Comparison of ENCODE assay signal across 3 cellular contexts in genomic region chr22:24752091-24752623, GRCh38.
A peak's percentile ranks its signal among the peaks of the same experiment; 100 is the strongest.
TF ChIP-seq lines count a peak whose summit lies in the region.

No MANE protein-coding gene starts in this region.

TF ChIP-seq in GM23338, 12 proteins besides CTCF, POLR2A, EP300 and RAD21:
- no peak for TF ChIP-seq ETS1 (IDR thresholded peaks at IDR 0.05)
- TF ChIP-seq ZNF462 (CRISPR knock-in tag; IDR thresholded peaks at IDR 0.05): no peak

TF ChIP-seq in HCT116, 20 proteins besides CTCF, POLR2A, EP300 and RAD21:
- TF ChIP-seq ZFX (IDR thresholded peaks at IDR 0.05) (no peak), EZH2phosphoT487 (IDR thresholded peaks at IDR 0.05; ENCODE audit: borderline replicate concordance) (0 out of 2 replicates have a peak, but pooled peaks have one; percentile 25)

TF ChIP-seq in H1, 55 proteins besides CTCF, POLR2A, EP300 and RAD21:
- TF ChIP-seq SIX5 (IDR thresholded peaks at IDR 0.05; ENCODE audit: low read depth, low read length): no peak
- no peak for TF ChIP-seq CBX8 (IDR thresholded peaks at IDR 0.05; ENCODE audit: borderline replicate concordance, low read depth, low read length)
- no peak for TF ChIP-seq GTF2F1 (IDR thresholded peaks at IDR 0.05; ENCODE audit: borderline replicate concordance, low read depth, low read length)
- no peak for TF ChIP-seq HDAC6 (IDR thresholded peaks at IDR 0.05; ENCODE audit: low read depth, low read length)
- TF ChIP-seq USF2 (IDR thresholded peaks at IDR 0.05; ENCODE audit: low read length): no peak
- TF ChIP-seq RFX5 (IDR thresholded peaks at IDR 0.05; ENCODE audit: borderline replicate concordance, low read depth, low read length): no peak
- TF ChIP-seq HDAC2 (IDR thresholded peaks at IDR 0.05; ENCODE audit: borderline replicate concordance in 1 of 2, low read depth in 2 of 2, low read length in 2 of 2): no peak
- no peak for TF ChIP-seq EGR1 (IDR thresholded peaks at IDR 0.05; ENCODE audit: borderline replicate concordance, low read depth, low read length)
- TF ChIP-seq KDM1A (IDR thresholded peaks at IDR 0.05; ENCODE audit: borderline replicate concordance, low read length): no peak
- 0 out of 2 replicates have a peak, but pooled peaks have one; percentile 28 for TF ChIP-seq MAX (IDR thresholded peaks at IDR 0.05)
- 0 out of 2 replicates have a peak, but pooled peaks have one; percentile 24 for TF ChIP-seq YY1 (IDR thresholded peaks at IDR 0.05; ENCODE audit: low read depth, low read length)
- TF ChIP-seq RBBP5 (IDR thresholded peaks at IDR 0.05; ENCODE audit: borderline replicate concordance, low read depth, low read length): no peak
- TF ChIP-seq CEBPB (IDR thresholded peaks at IDR 0.05; ENCODE audit: low read depth, low read length): no peak
- TF ChIP-seq SP4 (IDR thresholded peaks at IDR 0.05; ENCODE audit: low read length): no peak
